In the genomic region with DNA sequence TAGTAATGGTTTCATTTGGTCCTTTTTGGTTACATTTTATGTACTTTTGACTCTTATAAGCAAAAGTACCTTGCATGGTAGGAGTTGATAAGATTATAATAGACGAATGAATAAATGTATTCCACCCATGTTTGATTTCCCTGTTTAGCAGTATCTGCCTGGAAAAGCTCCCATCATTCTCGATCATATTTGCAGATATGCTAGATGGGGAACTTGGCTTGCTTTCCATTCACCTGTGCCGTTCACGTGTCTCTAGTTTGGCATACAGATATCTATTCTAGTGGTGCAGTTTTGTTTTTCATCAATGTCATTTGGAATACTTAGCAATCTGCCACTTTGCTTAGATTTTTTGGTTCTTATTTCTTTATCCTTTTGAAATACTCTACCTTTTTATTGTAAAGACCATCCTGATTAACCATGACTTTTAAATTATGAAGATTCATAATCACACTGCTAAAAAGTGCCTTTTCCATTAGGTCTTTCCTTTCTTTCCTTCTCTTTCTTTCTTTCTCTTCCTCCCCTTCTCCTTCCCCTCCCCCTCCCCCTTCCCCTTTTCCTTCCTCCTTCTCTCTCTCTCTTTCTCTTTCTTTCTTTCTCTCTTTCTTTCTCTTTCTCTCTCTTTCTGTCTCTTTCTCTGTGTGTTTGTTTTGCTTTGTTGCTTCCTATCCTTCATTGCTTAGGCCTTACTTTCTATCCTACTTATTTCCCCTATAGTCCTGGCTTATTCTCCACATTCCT, we compare ENCODE assay signal across 2 cellular contexts.
A peak's percentile ranks its signal among the peaks of the same experiment; 100 is the strongest.
TF ChIP-seq lines count a peak whose summit lies in the region.

No MANE protein-coding gene starts in this region.

TF ChIP-seq in K562, 482 proteins besides CTCF, POLR2A, EP300 and RAD21 (continues in another document):
- TF ChIP-seq HDAC1 (IDR thresholded peaks at IDR 0.05) (0 out of 4 replicates have a peak, but pooled peaks of 1 of the 2 experiments have one; percentile 14), EP400 (IDR thresholded peaks at IDR 0.05) (no peak), OTX1 (CRISPR knock-in tag; IDR thresholded peaks at IDR 0.05) (0 out of 2 replicates have a peak, but pooled peaks have one; percentile 35), SAFB2 (IDR thresholded peaks at IDR 0.05; ENCODE audit: borderline replicate concordance, low read depth, low read length, severe bottlenecking) (no peak), SRSF7 (optimal IDR thresholded peaks at IDR 0.05; ENCODE audit: low read depth, low read length) (no peak), CTBP1 (IDR thresholded peaks at IDR 0.05; ENCODE audit: borderline replicate concordance) (no peak), CEBPB (tag; IDR thresholded peaks at IDR 0.05) (no peak)
- TF ChIP-seq, protein P1, sequence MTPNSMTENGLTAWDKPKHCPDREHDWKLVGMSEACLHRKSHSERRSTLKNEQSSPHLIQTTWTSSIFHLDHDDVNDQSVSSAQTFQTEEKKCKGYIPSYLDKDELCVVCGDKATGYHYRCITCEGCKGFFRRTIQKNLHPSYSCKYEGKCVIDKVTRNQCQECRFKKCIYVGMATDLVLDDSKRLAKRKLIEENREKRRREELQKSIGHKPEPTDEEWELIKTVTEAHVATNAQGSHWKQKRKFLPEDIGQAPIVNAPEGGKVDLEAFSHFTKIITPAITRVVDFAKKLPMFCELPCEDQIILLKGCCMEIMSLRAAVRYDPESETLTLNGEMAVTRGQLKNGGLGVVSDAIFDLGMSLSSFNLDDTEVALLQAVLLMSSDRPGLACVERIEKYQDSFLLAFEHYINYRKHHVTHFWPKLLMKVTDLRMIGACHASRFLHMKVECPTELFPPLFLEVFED (CRISPR knock-in tag; conservative IDR thresholded peaks at IDR 0.05) = 0 out of 2 replicates have a peak, but pooled peaks have one; percentile 57
- TF ChIP-seq, protein P2, sequence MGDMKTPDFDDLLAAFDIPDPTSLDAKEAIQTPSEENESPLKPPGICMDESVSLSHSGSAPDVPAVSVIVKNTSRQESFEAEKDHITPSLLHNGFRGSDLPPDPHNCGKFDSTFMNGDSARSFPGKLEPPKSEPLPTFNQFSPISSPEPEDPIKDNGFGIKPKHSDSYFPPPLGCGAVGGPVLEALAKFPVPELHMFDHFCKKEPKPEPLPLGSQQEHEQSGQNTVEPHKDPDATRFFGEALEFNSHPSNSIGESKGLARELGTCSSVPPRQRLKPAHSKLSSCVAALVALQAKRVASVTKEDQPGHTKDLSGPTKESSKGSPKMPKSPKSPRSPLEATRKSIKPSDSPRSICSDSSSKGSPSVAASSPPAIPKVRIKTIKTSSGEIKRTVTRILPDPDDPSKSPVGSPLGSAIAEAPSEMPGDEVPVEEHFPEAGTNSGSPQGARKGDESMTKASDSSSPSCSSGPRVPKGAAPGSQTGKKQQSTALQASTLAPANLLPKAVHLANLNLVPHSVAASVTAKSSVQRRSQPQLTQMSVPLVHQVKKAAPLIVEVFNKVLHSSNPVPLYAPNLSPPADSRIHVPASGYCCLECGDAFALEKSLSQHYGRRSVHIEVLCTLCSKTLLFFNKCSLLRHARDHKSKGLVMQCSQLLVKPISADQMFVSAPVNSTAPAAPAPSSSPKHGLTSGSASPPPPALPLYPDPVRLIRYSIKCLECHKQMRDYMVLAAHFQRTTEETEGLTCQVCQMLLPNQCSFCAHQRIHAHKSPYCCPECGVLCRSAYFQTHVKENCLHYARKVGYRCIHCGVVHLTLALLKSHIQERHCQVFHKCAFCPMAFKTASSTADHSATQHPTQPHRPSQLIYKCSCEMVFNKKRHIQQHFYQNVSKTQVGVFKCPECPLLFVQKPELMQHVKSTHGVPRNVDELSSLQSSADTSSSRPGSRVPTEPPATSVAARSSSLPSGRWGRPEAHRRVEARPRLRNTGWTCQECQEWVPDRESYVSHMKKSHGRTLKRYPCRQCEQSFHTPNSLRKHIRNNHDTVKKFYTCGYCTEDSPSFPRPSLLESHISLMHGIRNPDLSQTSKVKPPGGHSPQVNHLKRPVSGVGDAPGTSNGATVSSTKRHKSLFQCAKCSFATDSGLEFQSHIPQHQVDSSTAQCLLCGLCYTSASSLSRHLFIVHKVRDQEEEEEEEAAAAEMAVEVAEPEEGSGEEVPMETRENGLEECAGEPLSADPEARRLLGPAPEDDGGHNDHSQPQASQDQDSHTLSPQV (IDR thresholded peaks at IDR 0.05) = no peak
- TF ChIP-seq, protein P3, sequence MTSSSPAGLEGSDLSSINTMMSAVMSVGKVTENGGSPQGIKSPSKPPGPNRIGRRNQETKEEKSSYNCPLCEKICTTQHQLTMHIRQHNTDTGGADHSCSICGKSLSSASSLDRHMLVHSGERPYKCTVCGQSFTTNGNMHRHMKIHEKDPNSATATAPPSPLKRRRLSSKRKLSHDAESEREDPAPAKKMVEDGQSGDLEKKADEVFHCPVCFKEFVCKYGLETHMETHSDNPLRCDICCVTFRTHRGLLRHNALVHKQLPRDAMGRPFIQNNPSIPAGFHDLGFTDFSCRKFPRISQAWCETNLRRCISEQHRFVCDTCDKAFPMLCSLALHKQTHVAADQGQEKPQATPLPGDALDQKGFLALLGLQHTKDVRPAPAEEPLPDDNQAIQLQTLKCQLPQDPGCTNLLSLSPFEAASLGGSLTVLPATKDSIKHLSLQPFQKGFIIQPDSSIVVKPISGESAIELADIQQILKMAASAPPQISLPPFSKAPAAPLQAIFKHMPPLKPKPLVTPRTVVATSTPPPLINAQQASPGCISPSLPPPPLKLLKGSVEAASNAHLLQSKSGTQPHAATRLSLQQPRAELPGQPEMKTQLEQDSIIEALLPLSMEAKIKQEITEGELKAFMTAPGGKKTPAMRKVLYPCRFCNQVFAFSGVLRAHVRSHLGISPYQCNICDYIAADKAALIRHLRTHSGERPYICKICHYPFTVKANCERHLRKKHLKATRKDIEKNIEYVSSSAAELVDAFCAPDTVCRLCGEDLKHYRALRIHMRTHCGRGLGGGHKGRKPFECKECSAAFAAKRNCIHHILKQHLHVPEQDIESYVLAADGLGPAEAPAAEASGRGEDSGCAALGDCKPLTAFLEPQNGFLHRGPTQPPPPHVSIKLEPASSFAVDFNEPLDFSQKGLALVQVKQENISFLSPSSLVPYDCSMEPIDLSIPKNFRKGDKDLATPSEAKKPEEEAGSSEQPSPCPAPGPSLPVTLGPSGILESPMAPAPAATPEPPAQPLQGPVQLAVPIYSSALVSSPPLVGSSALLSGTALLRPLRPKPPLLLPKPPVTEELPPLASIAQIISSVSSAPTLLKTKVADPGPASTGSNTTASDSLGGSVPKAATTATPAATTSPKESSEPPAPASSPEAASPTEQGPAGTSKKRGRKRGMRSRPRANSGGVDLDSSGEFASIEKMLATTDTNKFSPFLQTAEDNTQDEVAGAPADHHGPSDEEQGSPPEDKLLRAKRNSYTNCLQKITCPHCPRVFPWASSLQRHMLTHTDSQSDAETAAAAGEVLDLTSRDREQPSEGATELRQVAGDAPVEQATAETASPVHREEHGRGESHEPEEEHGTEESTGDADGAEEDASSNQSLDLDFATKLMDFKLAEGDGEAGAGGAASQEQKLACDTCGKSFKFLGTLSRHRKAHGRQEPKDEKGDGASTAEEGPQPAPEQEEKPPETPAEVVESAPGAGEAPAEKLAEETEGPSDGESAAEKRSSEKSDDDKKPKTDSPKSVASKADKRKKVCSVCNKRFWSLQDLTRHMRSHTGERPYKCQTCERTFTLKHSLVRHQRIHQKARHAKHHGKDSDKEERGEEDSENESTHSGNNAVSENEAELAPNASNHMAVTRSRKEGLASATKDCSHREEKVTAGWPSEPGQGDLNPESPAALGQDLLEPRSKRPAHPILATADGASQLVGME (CRISPR knock-in tag; IDR thresholded peaks at IDR 0.05) = no peak

TF ChIP-seq in WTC11, 78 proteins besides CTCF, POLR2A, EP300 and RAD21:
- TF ChIP-seq, protein P4, sequence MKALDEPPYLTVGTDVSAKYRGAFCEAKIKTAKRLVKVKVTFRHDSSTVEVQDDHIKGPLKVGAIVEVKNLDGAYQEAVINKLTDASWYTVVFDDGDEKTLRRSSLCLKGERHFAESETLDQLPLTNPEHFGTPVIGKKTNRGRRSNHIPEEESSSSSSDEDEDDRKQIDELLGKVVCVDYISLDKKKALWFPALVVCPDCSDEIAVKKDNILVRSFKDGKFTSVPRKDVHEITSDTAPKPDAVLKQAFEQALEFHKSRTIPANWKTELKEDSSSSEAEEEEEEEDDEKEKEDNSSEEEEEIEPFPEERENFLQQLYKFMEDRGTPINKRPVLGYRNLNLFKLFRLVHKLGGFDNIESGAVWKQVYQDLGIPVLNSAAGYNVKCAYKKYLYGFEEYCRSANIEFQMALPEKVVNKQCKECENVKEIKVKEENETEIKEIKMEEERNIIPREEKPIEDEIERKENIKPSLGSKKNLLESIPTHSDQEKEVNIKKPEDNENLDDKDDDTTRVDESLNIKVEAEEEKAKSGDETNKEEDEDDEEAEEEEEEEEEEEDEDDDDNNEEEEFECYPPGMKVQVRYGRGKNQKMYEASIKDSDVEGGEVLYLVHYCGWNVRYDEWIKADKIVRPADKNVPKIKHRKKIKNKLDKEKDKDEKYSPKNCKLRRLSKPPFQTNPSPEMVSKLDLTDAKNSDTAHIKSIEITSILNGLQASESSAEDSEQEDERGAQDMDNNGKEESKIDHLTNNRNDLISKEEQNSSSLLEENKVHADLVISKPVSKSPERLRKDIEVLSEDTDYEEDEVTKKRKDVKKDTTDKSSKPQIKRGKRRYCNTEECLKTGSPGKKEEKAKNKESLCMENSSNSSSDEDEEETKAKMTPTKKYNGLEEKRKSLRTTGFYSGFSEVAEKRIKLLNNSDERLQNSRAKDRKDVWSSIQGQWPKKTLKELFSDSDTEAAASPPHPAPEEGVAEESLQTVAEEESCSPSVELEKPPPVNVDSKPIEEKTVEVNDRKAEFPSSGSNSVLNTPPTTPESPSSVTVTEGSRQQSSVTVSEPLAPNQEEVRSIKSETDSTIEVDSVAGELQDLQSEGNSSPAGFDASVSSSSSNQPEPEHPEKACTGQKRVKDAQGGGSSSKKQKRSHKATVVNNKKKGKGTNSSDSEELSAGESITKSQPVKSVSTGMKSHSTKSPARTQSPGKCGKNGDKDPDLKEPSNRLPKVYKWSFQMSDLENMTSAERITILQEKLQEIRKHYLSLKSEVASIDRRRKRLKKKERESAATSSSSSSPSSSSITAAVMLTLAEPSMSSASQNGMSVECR (CRISPR knock-in tag; IDR thresholded peaks at IDR 0.05; ENCODE audit: borderline replicate concordance) = no peak
